Comparison of ENCODE assay signal across 8 cellular contexts in genomic region chr7:7641129-7641663, GRCh38. TPM values are rescaled to one million over a fixed set of nuclear protein-coding genes. Genes with fewer than 3 reads are reported as not detected.
DNase-seq lines count a peak whose midpoint lies in the region; ATAC-seq and TF ChIP-seq lines count a peak whose summit lies in the region.

No MANE protein-coding gene starts in this region.

- H3K4me1 Mint-ChIP-seq in IgD-negative memory B cell, result peaks cover 11 to 34% (median 23%) of the 10 kb centered on the region in 3 donors
- H3K4me1 Mint-ChIP-seq in stimulated activated naive CD8-positive, alpha-beta T cell treated with anti-CD3 and anti-CD28 coated beads, Interleukin-15, amount 100 ng/mL, for 72 hours, result peaks cover 56% of the 10 kb centered on the region

- peaks cover 4% of the 10 kb centered on the region; the same call in 1 of the 2 replicates for H3F3A ChIP-seq in DOHH2 (ENCODE audit: control insufficient read depth, insufficient read depth)

- 4 to 11% (median 5%) methylated on average over 22 of the region's 22 CpGs for WGBS in adrenal gland, 4 donors

- H3K36me3 Mint-ChIP-seq in IgD-negative memory B cell, result peaks cover 14% of the 10 kb centered on the region

- H3K9me3 Mint-ChIP-seq in IgD-negative memory B cell, result no peaks in the 10 kb centered on the region
- peaks cover 0 to 6% of the 10 kb centered on the region in 2 donors for H3K9me3 Mint-ChIP-seq in stimulated activated naive CD8-positive, alpha-beta T cell treated with anti-CD3 and anti-CD28 coated beads, Interleukin-15, amount 100 ng/mL, for 72 hours

- H3K27me3 ChIP-seq in DOHH2 (ENCODE audit: control insufficient read depth, low read length) (no peaks in the 10 kb centered on the region), adrenal gland (no peaks in the 10 kb centered on the region)

- peak overlapping the region; percentile 35 for H3K27ac ChIP-seq in DOHH2 (ENCODE audit: low read depth, low read length)
- H3K27ac ChIP-seq in adrenal gland, result peak overlapping the region; percentile 65 to 97 (median 92)

- intact Hi-C loops in adrenal gland (cut with DNase I), result no loop called here

- peak; percentile 17 for TF ChIP-seq CTCF in DOHH2 (IDR thresholded peaks at IDR 0.05; ENCODE audit: low read depth, low read length, poor library complexity, severe bottlenecking)
- no peak for TF ChIP-seq CTCF in adrenal gland (IDR thresholded peaks at IDR 0.05)

- H3K4me1 ChIP-seq in DOHH2 (ENCODE audit: control insufficient read depth, low read length) (peaks cover 28% of the 10 kb centered on the region), adrenal gland (replicated peaks in 1 of 2) (peaks cover 11 to 20% of the 10 kb centered on the region in 2 donors)

- peak; percentile 1 for ATAC-seq in GM21381 (IDR thresholded peaks at IDR 0.05; ENCODE audit: unreplicated experiment)
- ATAC-seq in stimulated activated naive CD8-positive, alpha-beta T cell treated with anti-CD3 and anti-CD28 coated beads, Interleukin-15, amount 100 ng/mL, for 72 hours, result peak; percentile 25
- no peak for ATAC-seq in HG03571 (IDR thresholded peaks at IDR 0.05; ENCODE audit: unreplicated experiment)

- DNase-seq in adrenal gland (peak in 3 of 7 donors; percentile 8 to 25 (median 15)), islet precursor cell (peak; percentile 58), SIG-M5 (lab: John Stamatoyannopoulos, UW) (no peak)
- no peak for DNase-seq in stimulated activated naive CD8-positive, alpha-beta T cell treated with anti-CD3 and anti-CD28 coated beads, Interleukin-15, amount 100 ng/mL, for 72 hours

- H3K9me2 ChIP-seq in DOHH2 (replicated peaks; ENCODE audit: control insufficient read depth, low read length), result no peaks in the 10 kb centered on the region

- peak overlapping the region; percentile 69 for H3K4me2 ChIP-seq in DOHH2 (ENCODE audit: low read length)

- no peaks in the 10 kb centered on the region for H4K20me1 ChIP-seq in DOHH2 (ENCODE audit: control insufficient read depth, insufficient read depth, low read depth, low read length)

- H3K36me3 ChIP-seq in DOHH2 (ENCODE audit: control insufficient read depth, low read length) (peaks cover 35% of the 10 kb centered on the region), adrenal gland (replicated peaks in 1 of 2) (no peaks in the 10 kb centered on the region)

- no peaks in the 10 kb centered on the region for H3K27me3 Mint-ChIP-seq in IgD-negative memory B cell
- no peaks in the 10 kb centered on the region for H3K27me3 Mint-ChIP-seq in stimulated activated naive CD8-positive, alpha-beta T cell treated with anti-CD3 and anti-CD28 coated beads, Interleukin-15, amount 100 ng/mL, for 72 hours

- H3K4me3 Mint-ChIP-seq in IgD-negative memory B cell, result peak overlapping the region; percentile 86 to 98 (median 96)
- H3K4me3 Mint-ChIP-seq in stimulated activated naive CD8-positive, alpha-beta T cell treated with anti-CD3 and anti-CD28 coated beads, Interleukin-15, amount 100 ng/mL, for 72 hours, result peak overlapping the region; percentile 93 to 97

- peaks cover 56% of the 10 kb centered on the region for H3K79me2 ChIP-seq in DOHH2 (ENCODE audit: control insufficient read depth, low read length)

- H3K9me3 ChIP-seq in DOHH2 (ENCODE audit: control insufficient read depth, insufficient read depth, low read length), result no peaks in the 10 kb centered on the region
- H3K9me3 ChIP-seq in adrenal gland (replicated peaks in 1 of 3), result no peaks in the 10 kb centered on the region

- peak overlapping the region; percentile 91 for H3K4me3 ChIP-seq in DOHH2 (ENCODE audit: low read length)
- peak overlapping the region; percentile 56 to 85 (median 78) for H3K4me3 ChIP-seq in adrenal gland

- peak overlapping the region; percentile 84 to 99 (median 99) for H3K27ac Mint-ChIP-seq in IgD-negative memory B cell
- peak overlapping the region; percentile 96 to 100 for H3K27ac Mint-ChIP-seq in stimulated activated naive CD8-positive, alpha-beta T cell treated with anti-CD3 and anti-CD28 coated beads, Interleukin-15, amount 100 ng/mL, for 72 hours

- no peak for TF ChIP-seq POLR2A in adrenal gland (IDR thresholded peaks at IDR 0.05)

RNA-seq across cellular contexts. Expression of gene UMAD1, which starts 0.6 kb away (rescaled TPM):
- polyA plus RNA-seq in IgD-negative memory B cell (26.0 TPM), adrenal gland (10 to 100 TPM in 1 of 3 donors, 1 to 10 TPM in 2; 7.4 to 33.3 (median 9.0) TPM)
- 10 to 100 TPM; 16.7 to 77.4 (median 24.4) TPM for total RNA-seq in adrenal gland
